Comparison of ENCODE assay signal across 22 cellular contexts in the genomic region with DNA sequence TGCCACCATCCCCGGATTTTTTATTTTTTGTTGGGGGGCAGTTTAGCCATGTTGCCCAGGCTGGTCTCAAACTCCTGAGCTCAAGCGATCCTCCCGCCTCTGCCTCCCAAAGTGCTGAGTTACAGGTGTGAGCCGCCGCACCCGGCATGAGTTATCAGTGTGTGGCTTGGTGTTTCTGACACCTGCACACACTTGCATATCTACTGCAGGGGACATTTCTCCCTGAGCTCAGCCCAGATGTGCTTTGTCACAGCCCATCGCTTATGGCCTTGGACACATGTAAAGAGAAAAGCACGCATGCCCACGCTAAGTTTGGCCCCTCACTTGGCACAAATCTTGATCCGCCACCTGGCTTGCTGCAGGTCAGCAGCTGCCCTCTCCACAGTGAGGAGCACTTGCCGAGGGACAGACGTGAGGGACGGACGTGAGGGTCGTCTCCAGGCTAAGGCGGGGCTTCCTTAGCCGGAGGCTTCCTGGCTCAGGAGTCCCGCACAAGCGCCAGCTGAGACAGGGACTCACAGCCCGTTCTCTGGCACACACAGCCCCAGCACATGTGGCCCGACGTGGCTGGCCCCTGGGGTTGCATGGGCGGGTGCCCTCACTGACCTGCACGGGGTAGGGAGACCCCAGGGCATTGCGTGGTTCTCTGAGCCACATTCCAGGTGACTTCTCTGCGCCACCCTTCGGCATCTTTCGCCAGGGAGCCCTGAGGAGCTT. TPM values are rescaled to one million over a fixed set of nuclear protein-coding genes. Genes with fewer than 3 reads are reported as not detected.
A peak's percentile ranks its signal among the peaks of the same experiment; 100 is the strongest.
DNase-seq lines count a peak whose midpoint lies in the region; FAIRE-seq and TF ChIP-seq lines count a peak whose summit lies in the region.
"Had no signal": no experiment of that assay in that cellular context is flagged by ENCODE, and none has a peak within 500 bp of the region (broad histone marks: within the 10 kb centered on the region; RNA-seq: fewer than 3 reads in every experiment).

No MANE protein-coding gene starts in this region.

- peak overlapping the region; percentile 44 for H3K4me3 Mint-ChIP-seq in type B pancreatic cell
- H3K4me3 Mint-ChIP-seq: CD4-positive, alpha-beta memory T cell had no signal

- H3K4me1 ChIP-seq in OCI-LY1 (ENCODE audit: insufficient read depth, low read length, severe bottlenecking) (peaks cover 81% of the 10 kb centered on the region), iPS-15b (ENCODE audit: control insufficient read depth, insufficient read depth, low read length) (no peaks in the 10 kb centered on the region)

- H2AFZ ChIP-seq in OCI-LY1 (ENCODE audit: low read length), result no peak overlapping the region

- no peak for DNase-seq in GM12892 (ENCODE audit: insufficient read length)
- no peak for DNase-seq in type B pancreatic cell (ENCODE audit: extremely low spot score, unreplicated experiment)
- DNase-seq in HPDE6-E6E7 (ENCODE audit: extremely low spot score), result no peak
- no peak for DNase-seq in NCI-H446 treated with DMSO at 0.1 percent for 48 hours (lab: John Stamatoyannopoulos, UW)
- DNase-seq in cortex of kidney (lab: John Stamatoyannopoulos, UW), result no peak
- DNase-seq: CD4-positive, alpha-beta memory T cell; GF-D8; IMR-90; NCI-H1417; NCI-H1930; NCI-H2171 treated with DMSO at 0.1 percent for 48 hours; NCI-H510A; NCI-H774; Right ventricle myocardium superior; T-helper 1 cell had no signal

- no peaks in the 10 kb centered on the region for H3K79me2 ChIP-seq in OCI-LY1 (ENCODE audit: insufficient read depth, low read length)

- H3K4me2 ChIP-seq in OCI-LY1 (ENCODE audit: low read length), result peak overlapping the region; percentile 42; the same call in 1 of the 2 replicates

- no peaks in the 10 kb centered on the region for H3K9me2 ChIP-seq in OCI-LY1 (ENCODE audit: low read depth, low read length)

- no peaks in the 10 kb centered on the region for H3K27me3 Mint-ChIP-seq in type B pancreatic cell
- H3K27me3 Mint-ChIP-seq: CD4-positive, alpha-beta memory T cell had no signal

- H3K27me3 ChIP-seq in OCI-LY1 (ENCODE audit: insufficient read depth, low read length), result no peaks in the 10 kb centered on the region
- no peaks in the 10 kb centered on the region for H3K27me3 ChIP-seq in iPS-15b (ENCODE audit: control insufficient read depth, insufficient read depth, low read length)

- H3K9me3 ChIP-seq in OCI-LY1 (ENCODE audit: low read length) (no peaks in the 10 kb centered on the region), iPS-15b (ENCODE audit: control insufficient read depth, insufficient read depth, low read length) (no peaks in the 10 kb centered on the region)

- H3K27ac Mint-ChIP-seq in type B pancreatic cell, result peak overlapping the region; percentile 39
- H3K27ac Mint-ChIP-seq: CD4-positive, alpha-beta memory T cell had no signal

- FAIRE-seq in GM12892 (lab: Jason Lieb, UNC), result no peak
- FAIRE-seq: D721Med, GM19239, H54 had no signal

- H3K9ac ChIP-seq in OCI-LY1 (ENCODE audit: low read length) (peak overlapping the region; percentile 37; the same call in 1 of the 2 replicates), iPS-15b (ENCODE audit: low read depth, low read length) (peak overlapping the region; percentile 24)

- H3K4me1 Mint-ChIP-seq in type B pancreatic cell (ENCODE audit: unreplicated experiment), result peaks cover 7% of the 10 kb centered on the region

- H3K4me3 ChIP-seq in OCI-LY1 (ENCODE audit: low read depth, low read length, poor library complexity, severe bottlenecking) (peak overlapping the region; percentile 21), iPS-15b (ENCODE audit: low read depth, low read length) (no peak overlapping the region)
- H3K4me3 ChIP-seq: SK-N-MC had no signal

- no peaks in the 10 kb centered on the region for H3K36me3 Mint-ChIP-seq in type B pancreatic cell

- peak overlapping the region; percentile 66 for H3K27ac ChIP-seq in OCI-LY1 (ENCODE audit: low read depth, low read length, poor library complexity, severe bottlenecking)
- H3K27ac ChIP-seq: SK-N-MC had no signal

- H4K20me1 ChIP-seq in OCI-LY1 (ENCODE audit: insufficient read depth, low read length), result no peaks in the 10 kb centered on the region

- H3F3A ChIP-seq in OCI-LY1 (ENCODE audit: insufficient read depth, low read length), result no peaks in the 10 kb centered on the region

- TF ChIP-seq POLR2A in GM12892 (IDR thresholded peaks at IDR 0.05; ENCODE audit: low read depth, low read length), result peak; percentile 47

- TF ChIP-seq CTCF in OCI-LY1 (IDR thresholded peaks at IDR 0.05; ENCODE audit: low read length) (no peak), type B pancreatic cell (conservative IDR thresholded peaks at IDR 0.05) (no peak)

- no peaks in the 10 kb centered on the region for H3K9me3 Mint-ChIP-seq in type B pancreatic cell

- H3K36me3 ChIP-seq in OCI-LY1 (ENCODE audit: insufficient read depth, low read length) (peaks cover 5% of the 10 kb centered on the region; the same call in 1 of the 2 replicates), iPS-15b (ENCODE audit: control insufficient read depth, insufficient read depth, low read length) (peaks cover 12% of the 10 kb centered on the region)

RNA-seq across cellular contexts. Expression of gene CYP2W1, which starts 11.8 kb away (rescaled TPM):
- not detected for polyA plus RNA-seq in GM12892 (2012; ENCODE audit: missing spikeins)
- total RNA-seq in type B pancreatic cell (ENCODE audit: low replicate concordance), result 13.6 and 15.3 TPM in 2 replicates
- total RNA-seq: CD4-positive, alpha-beta memory T cell; Daoy; IMR-90; Right ventricle myocardium superior had no signal
- polyA plus RNA-seq: CD4-positive, alpha-beta memory T cell; IMR-90 had no signal

RNA-seq across cellular contexts. Expression of gene COX19, which starts 19.4 kb away (rescaled TPM):
- 10.9 TPM for polyA plus RNA-seq in GM12892 (2012; ENCODE audit: missing spikeins)
- 14.8 and 15.4 TPM in 2 replicates for total RNA-seq in type B pancreatic cell (ENCODE audit: low replicate concordance)

RNA-seq across cellular contexts. Expression of gene ADAP1, which starts 40.3 kb away (rescaled TPM):
- 5.8 TPM for polyA plus RNA-seq in GM12892 (2012; ENCODE audit: missing spikeins)
- 15.7 and 18.1 TPM in 2 replicates for total RNA-seq in type B pancreatic cell (ENCODE audit: low replicate concordance)

RNA-seq across cellular contexts. Expression of gene GPR146, which starts 49.6 kb away (rescaled TPM):
- polyA plus RNA-seq in GM12892 (2012; ENCODE audit: missing spikeins), result 4.1 TPM
- 1.2 TPM in 2 replicates for total RNA-seq in type B pancreatic cell (ENCODE audit: low replicate concordance)
